Comparison of ENCODE assay signal across 29 cellular contexts in genomic region chrX:135435933-135436332, GRCh38.
"Had no signal": no experiment of that assay in that cellular context is flagged by ENCODE, and none has a peak within 500 bp of the region (broad histone marks: within the 10 kb centered on the region; RNA-seq: fewer than 3 reads in every experiment).

No MANE protein-coding gene starts in this region.

- H3K27me3 ChIP-seq: stomach, suprapubic skin, testis, thyroid gland, tibial artery, tibial nerve, transverse colon, upper lobe of left lung, upper lobe of right lung, uterus, vagina had no signal

- H3K27ac ChIP-seq: stomach, suprapubic skin, testis, thoracic aorta, thyroid gland, tibial artery, tibial nerve, transverse colon, upper lobe of left lung, upper lobe of right lung, uterus, vagina had no signal

- H3K36me3 ChIP-seq: stomach, suprapubic skin, thoracic aorta, thyroid gland, tibial artery, tibial nerve, transverse colon, upper lobe of left lung, upper lobe of right lung, uterus, vagina had no signal

- H3K36me3 Mint-ChIP-seq: stimulated activated effector memory CD8-positive, alpha-beta T cell treated with anti-CD3 and anti-CD28 coated beads, Interleukin-12 subunit alpha, Interleukin-12 subunit beta, amount 100 ng/mL, for 72 hours; stimulated activated memory B cell treated with anti-CD40 and anti-IgM and Interleukin-4, amounts not matched to agents 10 μg/mL and 1 μg/mL and 100 μg/mL, for 72 hours; stimulated activated naive B cell treated with anti-CD40 and anti-IgM and Interleukin-4, amounts not matched to agents 10 μg/mL and 1 μg/mL and 100 μg/mL, for 72 hours; type B pancreatic cell had no signal

- H3K4me3 ChIP-seq: stomach, suprapubic skin, testis, thoracic aorta, thyroid gland, tibial artery, tibial nerve, transverse colon, upper lobe of left lung, upper lobe of right lung, uterus, vagina had no signal

- H3K4me1 Mint-ChIP-seq: stimulated activated memory B cell treated with anti-CD40 and anti-IgM and Interleukin-4, amounts not matched to agents 10 μg/mL and 1 μg/mL and 100 μg/mL, for 72 hours; stimulated activated naive B cell treated with anti-CD40 and anti-IgM and Interleukin-4, amounts not matched to agents 10 μg/mL and 1 μg/mL and 100 μg/mL, for 72 hours had no signal

- H3K4me1 ChIP-seq: stomach, suprapubic skin, testis, thyroid gland, tibial artery, tibial nerve, transverse colon, upper lobe of left lung, upper lobe of right lung, uterus, vagina had no signal

- H3K9me3 Mint-ChIP-seq: stimulated activated naive CD8-positive, alpha-beta T cell treated with anti-CD3 and anti-CD28 coated beads, Interleukin-15, Interleukin-2, amounts not matched to agents 100 ng/mL and 50 ng/mL, for 24 hours had no signal

- H3K4me3 Mint-ChIP-seq: stimulated activated effector memory CD8-positive, alpha-beta T cell treated with anti-CD3 and anti-CD28 coated beads, Interleukin-12 subunit alpha, Interleukin-12 subunit beta, amount 100 ng/mL, for 72 hours; stimulated activated memory B cell treated with anti-CD40 and anti-IgM and Interleukin-4, amounts not matched to agents 10 μg/mL and 1 μg/mL and 100 μg/mL, for 72 hours; stimulated activated naive B cell treated with anti-CD40 and anti-IgM and Interleukin-4, amounts not matched to agents 10 μg/mL and 1 μg/mL and 100 μg/mL, for 72 hours; stimulated activated naive CD8-positive, alpha-beta T cell treated with anti-CD3 and anti-CD28 coated beads, Interleukin-15, amount 100 ng/mL, for 72 hours; stimulated activated naive CD8-positive, alpha-beta T cell treated with anti-CD3 and anti-CD28 coated beads, Interleukin-15, Interleukin-2, amounts not matched to agents 100 ng/mL and 50 ng/mL, for 24 hours; type B pancreatic cell had no signal

- FAIRE-seq: urothelium cell line had no signal

- H3K27me3 Mint-ChIP-seq: stimulated activated naive CD8-positive, alpha-beta T cell treated with anti-CD3 and anti-CD28 coated beads, Interleukin-15, Interleukin-2, amounts not matched to agents 100 ng/mL and 50 ng/mL, for 24 hours had no signal

- H3K9me3 ChIP-seq: suprapubic skin, testis, thoracic aorta, thyroid gland, tibial artery, tibial nerve, transverse colon, upper lobe of left lung, upper lobe of right lung, uterus, vagina had no signal

- H3K27ac Mint-ChIP-seq: stimulated activated effector memory CD8-positive, alpha-beta T cell treated with anti-CD3 and anti-CD28 coated beads, Interleukin-12 subunit alpha, Interleukin-12 subunit beta, amount 100 ng/mL, for 72 hours; stimulated activated memory B cell treated with anti-CD40 and anti-IgM and Interleukin-4, amounts not matched to agents 10 μg/mL and 1 μg/mL and 100 μg/mL, for 72 hours; stimulated activated naive B cell treated with anti-CD40 and anti-IgM and Interleukin-4, amounts not matched to agents 10 μg/mL and 1 μg/mL and 100 μg/mL, for 72 hours; stimulated activated naive CD8-positive, alpha-beta T cell treated with anti-CD3 and anti-CD28 coated beads, Interleukin-15, amount 100 ng/mL, for 72 hours; stimulated activated naive CD8-positive, alpha-beta T cell treated with anti-CD3 and anti-CD28 coated beads, Interleukin-15, Interleukin-2, amounts not matched to agents 100 ng/mL and 50 ng/mL, for 24 hours; type B pancreatic cell had no signal

- DNase-seq: stimulated activated CD4-positive, alpha-beta T cell treated with anti-CD3 and anti-CD28 coated beads, Interleukin-2, amount 100 ng/mL, for 48 hours; stimulated activated CD4-positive, alpha-beta T cell treated with anti-CD3 and anti-CD28 coated beads, Interleukin-4, amount 100 ng/mL, for 1 hour; stimulated activated CD4-positive, alpha-beta T cell treated with anti-CD3 and anti-CD28 coated beads, Interleukin-4, amount 100 ng/mL, for 24 hours; stimulated activated CD4-positive, alpha-beta T cell treated with anti-CD3 and anti-CD28 coated beads, Interleukin-4, amount 100 ng/mL, for 4 hours; stimulated activated CD8-positive, alpha-beta memory T cell treated with anti-CD3 and anti-CD28 coated beads, Interleukin-4, amount 100 ng/mL, for 48 hours; stimulated activated naive B cell treated with anti-CD40 and anti-IgM and Interleukin-4, amounts not matched to agents 10 μg/mL and 1 μg/mL and 100 μg/mL, for 72 hours; stimulated activated naive CD4-positive, alpha-beta T cell; stimulated activated naive CD4-positive, alpha-beta T cell treated with Interleukin-2 at 50 U/mL for 16 hours; stimulated activated naive CD8-positive, alpha-beta T cell treated with anti-CD3 and anti-CD28 coated beads, Interleukin-15, amount 100 ng/mL, for 72 hours; stimulated activated naive CD8-positive, alpha-beta T cell treated with anti-CD3 and anti-CD28 coated beads, Interleukin-15, Interleukin-2, amounts not matched to agents 100 U/mL and 50 U/mL, for 24 hours; stomach; substantia nigra; testis; thyroid gland; tibial artery; transverse colon; trophoblast cell; upper lobe of right lung; uterus had no signal

- ATAC-seq: stimulated activated effector memory CD8-positive, alpha-beta T cell treated with anti-CD3 and anti-CD28 coated beads, Interleukin-12 subunit alpha, Interleukin-12 subunit beta, amount 100 ng/mL, for 72 hours; stimulated activated memory B cell treated with anti-CD40 and anti-IgM and Interleukin-4, amounts not matched to agents 10 μg/mL and 1 μg/mL and 100 μg/mL, for 72 hours; stimulated activated naive B cell treated with anti-CD40 and anti-IgM and Interleukin-4, amounts not matched to agents 10 μg/mL and 1 μg/mL and 100 μg/mL, for 72 hours; stimulated activated naive CD8-positive, alpha-beta T cell treated with anti-CD3 and anti-CD28 coated beads, Interleukin-15, amount 100 ng/mL, for 72 hours; stimulated activated naive CD8-positive, alpha-beta T cell treated with anti-CD3 and anti-CD28 coated beads, Interleukin-15, Interleukin-2, amounts not matched to agents 100 U/mL and 50 U/mL, for 24 hours; upper lobe of right lung had no signal
